ENCODE assay signal across 1 cellular context in genomic region chr19:35352448-35353304, GRCh38.
TF ChIP-seq lines count a peak whose summit lies in the region.

No MANE protein-coding gene starts in this region.

TF ChIP-seq in HEK293, 187 proteins besides CTCF, POLR2A, EP300 and RAD21 (continued from another document and continues in another):
- no peak for TF ChIP-seq AEBP2 (tag by site-specific recombination; IDR thresholded peaks at IDR 0.05; ENCODE audit: borderline replicate concordance)
- TF ChIP-seq ZFP69B (tag by site-specific recombination; IDR thresholded peaks at IDR 0.05), result no peak
- TF ChIP-seq, protein P1, sequence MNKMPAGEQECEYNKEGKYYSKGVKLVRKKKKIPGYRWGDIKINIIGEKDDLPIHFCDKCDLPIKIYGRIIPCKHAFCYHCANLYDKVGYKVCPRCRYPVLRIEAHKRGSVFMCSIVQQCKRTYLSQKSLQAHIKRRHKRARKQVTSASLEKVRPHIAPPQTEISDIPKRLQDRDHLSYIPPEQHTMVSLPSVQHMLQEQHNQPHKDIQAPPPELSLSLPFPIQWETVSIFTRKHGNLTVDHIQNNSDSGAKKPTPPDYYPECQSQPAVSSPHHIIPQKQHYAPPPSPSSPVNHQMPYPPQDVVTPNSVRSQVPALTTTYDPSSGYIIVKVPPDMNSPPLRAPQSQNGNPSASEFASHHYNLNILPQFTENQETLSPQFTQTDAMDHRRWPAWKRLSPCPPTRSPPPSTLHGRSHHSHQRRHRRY (tag by site-specific recombination; IDR thresholded peaks at IDR 0.05), result no peak
- peak; percentile 76 for TF ChIP-seq ZNF394 (tag by site-specific recombination; IDR thresholded peaks at IDR 0.05; ENCODE audit: borderline replicate concordance)
- peak; percentile 15; the same call in 1 of the 2 replicates for TF ChIP-seq ZNF843 (tag by site-specific recombination; IDR thresholded peaks at IDR 0.05)
- TF ChIP-seq KLF8 (tag by site-specific recombination; IDR thresholded peaks at IDR 0.05), result peak; percentile 62
- TF ChIP-seq ZNF140 (tag by site-specific recombination; IDR thresholded peaks at IDR 0.05), result no peak
- TF ChIP-seq ZNF248 (tag by site-specific recombination; IDR thresholded peaks at IDR 0.05), result no peak
- TF ChIP-seq ZBTB20 (tag by site-specific recombination; IDR thresholded peaks at IDR 0.05), result no peak
- TF ChIP-seq ZNF121 (tag by site-specific recombination; IDR thresholded peaks at IDR 0.05), result peak; percentile 63
- TF ChIP-seq ZNF211 (tag by site-specific recombination; IDR thresholded peaks at IDR 0.05; ENCODE audit: low read depth), result no peak
- TF ChIP-seq ZNF792 (tag by site-specific recombination; IDR thresholded peaks at IDR 0.05), result no peak
- TF ChIP-seq YY2 (tag by site-specific recombination; IDR thresholded peaks at IDR 0.05), result no peak
- no peak for TF ChIP-seq ZNF791 (tag by site-specific recombination; IDR thresholded peaks at IDR 0.05)
- no peak for TF ChIP-seq ZNF169 (tag by site-specific recombination; IDR thresholded peaks at IDR 0.05)
- no peak for TF ChIP-seq ZNF580 (tag by site-specific recombination; IDR thresholded peaks at IDR 0.05)
- TF ChIP-seq ZNF529 (tag by site-specific recombination; IDR thresholded peaks at IDR 0.05; ENCODE audit: insufficient replicate concordance), result no peak
- no peak for TF ChIP-seq ZBTB49 (tag by site-specific recombination; IDR thresholded peaks at IDR 0.05; ENCODE audit: low read depth)
- TF ChIP-seq ZBTB48 (tag by site-specific recombination; IDR thresholded peaks at IDR 0.05), result no peak
- TF ChIP-seq ZNF221 (tag by site-specific recombination; IDR thresholded peaks at IDR 0.05; ENCODE audit: borderline replicate concordance), result no peak
- TF ChIP-seq, protein P2, sequence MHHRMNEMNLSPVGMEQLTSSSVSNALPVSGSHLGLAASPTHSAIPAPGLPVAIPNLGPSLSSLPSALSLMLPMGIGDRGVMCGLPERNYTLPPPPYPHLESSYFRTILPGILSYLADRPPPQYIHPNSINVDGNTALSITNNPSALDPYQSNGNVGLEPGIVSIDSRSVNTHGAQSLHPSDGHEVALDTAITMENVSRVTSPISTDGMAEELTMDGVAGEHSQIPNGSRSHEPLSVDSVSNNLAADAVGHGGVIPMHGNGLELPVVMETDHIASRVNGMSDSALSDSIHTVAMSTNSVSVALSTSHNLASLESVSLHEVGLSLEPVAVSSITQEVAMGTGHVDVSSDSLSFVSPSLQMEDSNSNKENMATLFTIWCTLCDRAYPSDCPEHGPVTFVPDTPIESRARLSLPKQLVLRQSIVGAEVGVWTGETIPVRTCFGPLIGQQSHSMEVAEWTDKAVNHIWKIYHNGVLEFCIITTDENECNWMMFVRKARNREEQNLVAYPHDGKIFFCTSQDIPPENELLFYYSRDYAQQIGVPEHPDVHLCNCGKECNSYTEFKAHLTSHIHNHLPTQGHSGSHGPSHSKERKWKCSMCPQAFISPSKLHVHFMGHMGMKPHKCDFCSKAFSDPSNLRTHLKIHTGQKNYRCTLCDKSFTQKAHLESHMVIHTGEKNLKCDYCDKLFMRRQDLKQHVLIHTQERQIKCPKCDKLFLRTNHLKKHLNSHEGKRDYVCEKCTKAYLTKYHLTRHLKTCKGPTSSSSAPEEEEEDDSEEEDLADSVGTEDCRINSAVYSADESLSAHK (tag by site-specific recombination; IDR thresholded peaks at IDR 0.05), result no peak
- no peak for TF ChIP-seq INSM2 (tag by site-specific recombination; IDR thresholded peaks at IDR 0.05)
- peak; percentile 70; the same call in 1 of the 2 replicates for TF ChIP-seq ZFP37 (tag by site-specific recombination; IDR thresholded peaks at IDR 0.05)
- TF ChIP-seq TRIM28 (IDR thresholded peaks at IDR 0.05; ENCODE audit: borderline replicate concordance, low read length), result 0 out of 2 replicates have a peak, but pooled peaks have one; percentile 23
- no peak for TF ChIP-seq MZF1 (tag by site-specific recombination; IDR thresholded peaks at IDR 0.05; ENCODE audit: borderline replicate concordance)
- TF ChIP-seq OVOL3 (tag by site-specific recombination; IDR thresholded peaks at IDR 0.05), result no peak
- TF ChIP-seq ZNF658 (tag by site-specific recombination; IDR thresholded peaks at IDR 0.05), result no peak
- TF ChIP-seq ZNF16 (tag by site-specific recombination; IDR thresholded peaks at IDR 0.05; ENCODE audit: low read depth), result no peak
- no peak for TF ChIP-seq KLF16 (tag by site-specific recombination; IDR thresholded peaks at IDR 0.05)
- TF ChIP-seq MEIS1 (CRISPR knock-in tag; IDR thresholded peaks at IDR 0.05; ENCODE audit: borderline replicate concordance), result no peak
- no peak for TF ChIP-seq KLF1 (tag by site-specific recombination; IDR thresholded peaks at IDR 0.05)
- no peak for TF ChIP-seq ZNF114 (tag by site-specific recombination; IDR thresholded peaks at IDR 0.05)
- no peak for TF ChIP-seq PRDM6 (tag by site-specific recombination; IDR thresholded peaks at IDR 0.05)
- 0 out of 2 replicates have a peak, but pooled peaks have one; percentile 20 for TF ChIP-seq ZIC2 (tag by site-specific recombination; IDR thresholded peaks at IDR 0.05)
- TF ChIP-seq ZNF473 (tag by site-specific recombination; IDR thresholded peaks at IDR 0.05), result no peak
- TF ChIP-seq ZNF544 (tag by site-specific recombination; IDR thresholded peaks at IDR 0.05), result no peak
- no peak for TF ChIP-seq EGR2 (tag by site-specific recombination; IDR thresholded peaks at IDR 0.05; ENCODE audit: low read depth)
- no peak for TF ChIP-seq ZNF112 (tag by site-specific recombination; IDR thresholded peaks at IDR 0.05)
- TF ChIP-seq, protein P3, sequence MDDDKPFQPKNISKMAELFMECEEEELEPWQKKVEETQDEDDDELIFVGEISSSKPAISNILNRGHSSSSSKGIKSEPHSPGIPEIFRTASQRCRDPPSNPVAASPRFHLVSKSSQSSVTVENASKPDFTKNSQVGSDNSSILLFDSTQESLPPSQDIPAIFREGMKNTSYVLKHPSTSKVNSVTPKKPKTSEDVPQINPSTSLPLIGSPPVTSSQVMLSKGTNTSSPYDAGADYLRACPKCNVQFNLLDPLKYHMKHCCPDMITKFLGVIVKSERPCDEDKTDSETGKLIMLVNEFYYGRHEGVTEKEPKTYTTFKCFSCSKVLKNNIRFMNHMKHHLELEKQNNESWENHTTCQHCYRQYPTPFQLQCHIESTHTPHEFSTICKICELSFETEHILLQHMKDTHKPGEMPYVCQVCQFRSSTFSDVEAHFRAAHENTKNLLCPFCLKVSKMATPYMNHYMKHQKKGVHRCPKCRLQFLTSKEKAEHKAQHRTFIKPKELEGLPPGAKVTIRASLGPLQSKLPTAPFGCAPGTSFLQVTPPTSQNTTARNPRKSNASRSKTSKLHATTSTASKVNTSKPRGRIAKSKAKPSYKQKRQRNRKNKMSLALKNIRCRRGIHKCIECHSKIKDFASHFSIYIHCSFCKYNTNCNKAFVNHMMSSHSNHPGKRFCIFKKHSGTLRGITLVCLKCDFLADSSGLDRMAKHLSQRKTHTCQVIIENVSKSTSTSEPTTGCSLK (tag by site-specific recombination; IDR thresholded peaks at IDR 0.05), result no peak
- no peak for TF ChIP-seq ZNF302 (tag by site-specific recombination; IDR thresholded peaks at IDR 0.05; ENCODE audit: low read depth)
- TF ChIP-seq, protein P4, sequence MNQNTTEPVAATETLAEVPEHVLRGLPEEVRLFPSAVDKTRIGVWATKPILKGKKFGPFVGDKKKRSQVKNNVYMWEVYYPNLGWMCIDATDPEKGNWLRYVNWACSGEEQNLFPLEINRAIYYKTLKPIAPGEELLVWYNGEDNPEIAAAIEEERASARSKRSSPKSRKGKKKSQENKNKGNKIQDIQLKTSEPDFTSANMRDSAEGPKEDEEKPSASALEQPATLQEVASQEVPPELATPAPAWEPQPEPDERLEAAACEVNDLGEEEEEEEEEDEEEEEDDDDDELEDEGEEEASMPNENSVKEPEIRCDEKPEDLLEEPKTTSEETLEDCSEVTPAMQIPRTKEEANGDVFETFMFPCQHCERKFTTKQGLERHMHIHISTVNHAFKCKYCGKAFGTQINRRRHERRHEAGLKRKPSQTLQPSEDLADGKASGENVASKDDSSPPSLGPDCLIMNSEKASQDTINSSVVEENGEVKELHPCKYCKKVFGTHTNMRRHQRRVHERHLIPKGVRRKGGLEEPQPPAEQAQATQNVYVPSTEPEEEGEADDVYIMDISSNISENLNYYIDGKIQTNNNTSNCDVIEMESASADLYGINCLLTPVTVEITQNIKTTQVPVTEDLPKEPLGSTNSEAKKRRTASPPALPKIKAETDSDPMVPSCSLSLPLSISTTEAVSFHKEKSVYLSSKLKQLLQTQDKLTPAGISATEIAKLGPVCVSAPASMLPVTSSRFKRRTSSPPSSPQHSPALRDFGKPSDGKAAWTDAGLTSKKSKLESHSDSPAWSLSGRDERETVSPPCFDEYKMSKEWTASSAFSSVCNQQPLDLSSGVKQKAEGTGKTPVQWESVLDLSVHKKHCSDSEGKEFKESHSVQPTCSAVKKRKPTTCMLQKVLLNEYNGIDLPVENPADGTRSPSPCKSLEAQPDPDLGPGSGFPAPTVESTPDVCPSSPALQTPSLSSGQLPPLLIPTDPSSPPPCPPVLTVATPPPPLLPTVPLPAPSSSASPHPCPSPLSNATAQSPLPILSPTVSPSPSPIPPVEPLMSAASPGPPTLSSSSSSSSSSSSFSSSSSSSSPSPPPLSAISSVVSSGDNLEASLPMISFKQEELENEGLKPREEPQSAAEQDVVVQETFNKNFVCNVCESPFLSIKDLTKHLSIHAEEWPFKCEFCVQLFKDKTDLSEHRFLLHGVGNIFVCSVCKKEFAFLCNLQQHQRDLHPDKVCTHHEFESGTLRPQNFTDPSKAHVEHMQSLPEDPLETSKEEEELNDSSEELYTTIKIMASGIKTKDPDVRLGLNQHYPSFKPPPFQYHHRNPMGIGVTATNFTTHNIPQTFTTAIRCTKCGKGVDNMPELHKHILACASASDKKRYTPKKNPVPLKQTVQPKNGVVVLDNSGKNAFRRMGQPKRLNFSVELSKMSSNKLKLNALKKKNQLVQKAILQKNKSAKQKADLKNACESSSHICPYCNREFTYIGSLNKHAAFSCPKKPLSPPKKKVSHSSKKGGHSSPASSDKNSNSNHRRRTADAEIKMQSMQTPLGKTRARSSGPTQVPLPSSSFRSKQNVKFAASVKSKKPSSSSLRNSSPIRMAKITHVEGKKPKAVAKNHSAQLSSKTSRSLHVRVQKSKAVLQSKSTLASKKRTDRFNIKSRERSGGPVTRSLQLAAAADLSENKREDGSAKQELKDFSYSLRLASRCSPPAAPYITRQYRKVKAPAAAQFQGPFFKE (tag by site-specific recombination; IDR thresholded peaks at IDR 0.05; ENCODE audit: borderline replicate concordance), result no peak
- no peak for TF ChIP-seq ZNF19 (tag by site-specific recombination; IDR thresholded peaks at IDR 0.05; ENCODE audit: low read depth)
